In the genomic region with DNA sequence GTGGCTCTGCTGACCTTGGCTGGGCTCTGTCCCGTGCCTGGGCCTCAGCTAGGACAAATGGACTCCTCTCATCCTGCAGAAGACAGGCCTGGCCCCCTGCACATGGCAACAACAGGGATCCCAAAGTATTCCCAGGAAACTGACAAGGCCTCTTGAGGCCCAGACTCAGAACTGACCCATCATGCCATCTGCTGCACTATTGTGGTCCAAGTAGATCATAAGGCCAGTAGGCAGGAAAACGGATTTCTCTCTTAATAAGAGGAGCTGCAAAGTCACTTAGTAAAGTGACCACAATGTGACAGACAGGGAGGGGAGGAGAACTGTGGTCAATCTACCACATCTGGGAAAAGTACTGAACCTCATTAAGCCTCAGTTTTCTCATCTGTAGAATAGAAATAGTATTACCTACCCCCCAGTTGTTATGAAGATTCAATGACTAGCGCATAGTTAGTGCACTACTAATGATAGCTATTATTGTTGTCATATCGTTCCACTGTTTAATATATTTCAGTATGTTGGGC, we compare ENCODE assay signal across 25 cellular contexts.
DNase-seq lines count a peak whose midpoint lies in the region; ATAC-seq and TF ChIP-seq lines count a peak whose summit lies in the region.
"Had no signal": no experiment of that assay in that cellular context is flagged by ENCODE, and none has a peak within 500 bp of the region (broad histone marks: within the 10 kb centered on the region; RNA-seq: fewer than 3 reads in every experiment).

No MANE protein-coding gene starts in this region.

- H3K14ac ChIP-seq in IMR-90 (replicated peaks; ENCODE audit: low read depth, low read length) (no peak overlapping the region; the same call in 1 of the 2 replicates), neuronal stem cell (ENCODE audit: low read length) (no peak overlapping the region)

- H2BK5ac ChIP-seq in IMR-90 (ENCODE audit: low read depth, low read length, poor library complexity, severe bottlenecking) (no peak overlapping the region), neuronal stem cell (ENCODE audit: low read length) (no peak overlapping the region)

- no peak overlapping the region for H3K9ac ChIP-seq in IMR-90 (ENCODE audit: low read depth, low read length)
- H3K9ac ChIP-seq in neuronal stem cell (ENCODE audit: low read depth, low read length, poor library complexity), result no peak overlapping the region

- TF ChIP-seq RAD21 in IMR-90 (IDR thresholded peaks at IDR 0.05; ENCODE audit: low read length), result no peak

- H3K27ac ChIP-seq in IMR-90 (ENCODE audit: insufficient read depth, low read length) (no peak overlapping the region), adrenal gland (peak overlapping the region in 2 of 5 donors; percentile 75 to 93), neuronal stem cell (replicated peaks; ENCODE audit: low read length) (no peak overlapping the region)
- H3K27ac ChIP-seq: ovary, upper lobe of right lung had no signal

- peak overlapping the region; percentile 65 for H3K4ac ChIP-seq in IMR-90 (ENCODE audit: low read depth, low read length)
- no peak overlapping the region for H3K4ac ChIP-seq in neuronal stem cell (ENCODE audit: low read length)

- H2BK120ac ChIP-seq in IMR-90 (ENCODE audit: low read depth, low read length) (peak overlapping the region; percentile 28; the same call in 1 of the 2 replicates), neuronal stem cell (ENCODE audit: low read depth, low read length) (no peak overlapping the region)

- ATAC-seq in IMR-90 (ENCODE audit: low read depth) (no peak), HG03460 (IDR thresholded peaks at IDR 0.05; ENCODE audit: unreplicated experiment) (no peak)
- ATAC-seq: heart left ventricle, natural killer cell, PC-3, upper lobe of right lung had no signal

- peaks cover 14% of the 10 kb centered on the region for H3K4me1 ChIP-seq in IMR-90 (ENCODE audit: control insufficient read depth, insufficient read depth, low read length)
- H3K4me1 ChIP-seq in adrenal gland (replicated peaks in 1 of 2), result peaks cover 23 to 38% of the 10 kb centered on the region in 2 donors
- peaks cover 8 to 10% of the 10 kb centered on the region in 2 donors for H3K4me1 ChIP-seq in neuronal stem cell (ENCODE audit: control insufficient read depth in 2 of 2, insufficient read depth in 1 of 2, low read depth in 1 of 2, low read length in 2 of 2)
- H3K4me1 ChIP-seq: breast epithelium, upper lobe of right lung had no signal

- H2AFZ ChIP-seq in IMR-90 (replicated peaks; ENCODE audit: low read length, poor library complexity) (peak overlapping the region; percentile 0), neuronal stem cell (ENCODE audit: low read length) (no peak overlapping the region)

- H3K9me3 ChIP-seq in IMR-90 (ENCODE audit: control insufficient read depth, insufficient read depth, low read length) (no peaks in the 10 kb centered on the region), adrenal gland (replicated peaks in 1 of 3) (no peaks in the 10 kb centered on the region), neuronal stem cell (replicated peaks in 1 of 2; ENCODE audit: control insufficient read depth in 2 of 2, insufficient read depth in 1 of 2, low read depth in 1 of 2, low read length in 2 of 2) (no peaks in the 10 kb centered on the region)
- H3K9me3 ChIP-seq: breast epithelium, heart left ventricle, ovary, upper lobe of right lung had no signal

- TF ChIP-seq CTCF in IMR-90 (conservative IDR thresholded peaks at IDR 0.05; ENCODE audit: low read depth, low read length) (no peak), adrenal gland (IDR thresholded peaks at IDR 0.05) (no peak)

- TF ChIP-seq POLR2A in IMR-90 (IDR thresholded peaks at IDR 0.05; ENCODE audit: low read depth, low read length), result no peak
- no peak for TF ChIP-seq POLR2A in adrenal gland (IDR thresholded peaks at IDR 0.05)

- peak overlapping the region; percentile 90 for H2AK9ac ChIP-seq in IMR-90 (replicated peaks; ENCODE audit: low read depth, low read length, poor library complexity)

- H3K36me3 ChIP-seq in IMR-90 (ENCODE audit: control insufficient read depth, insufficient read depth, low read length) (no peaks in the 10 kb centered on the region), adrenal gland (replicated peaks in 1 of 2) (no peaks in the 10 kb centered on the region), neuronal stem cell (replicated peaks in 1 of 2; ENCODE audit: control insufficient read depth in 2 of 2, insufficient read depth in 2 of 2, low read length in 2 of 2) (no peaks in the 10 kb centered on the region)
- H3K36me3 ChIP-seq: breast epithelium, heart left ventricle, ovary, upper lobe of right lung had no signal

- dilution Hi-C loops in IMR-90 (cut with HindIII; ENCODE audit: low sequenced_read_pairs, unreplicated experiment), result no loop called here

- POLR2A ChIA-PET in IMR-90 (lab: Charles Lee; ENCODE audit: unreplicated experiment), result no interaction called here

- H3K56ac ChIP-seq in IMR-90 (ENCODE audit: extremely low read depth, insufficient read depth, low read length), result no peak overlapping the region

- H3K4me3 ChIP-seq in IMR-90 (ENCODE audit: insufficient read depth, low read depth, low read length) (no peak overlapping the region), adrenal gland (no peak overlapping the region), neuronal stem cell (ENCODE audit: low read length in 2 of 2) (no peak overlapping the region)
- H3K4me3 ChIP-seq: breast epithelium, heart left ventricle, ovary, upper lobe of right lung had no signal

- peaks cover 17% of the 10 kb centered on the region for H3K9me1 ChIP-seq in IMR-90 (ENCODE audit: insufficient read depth, low read length)

- H2BK12ac ChIP-seq in neuronal stem cell (ENCODE audit: low read length), result no peak overlapping the region

- intact Hi-C loops in IMR-90 (cut with micrococcal nuclease) (loop anchor here (5.0 kb wide), 1 partner anchor 85 kb away; no protein-coding TSS in a partner anchor), adrenal gland (cut with DNase I) (no loop called here)

- H4K91ac ChIP-seq in IMR-90 (ENCODE audit: insufficient read depth, low read depth, low read length) (peak overlapping the region; percentile 23; the same call in 1 of the 2 replicates), neuronal stem cell (ENCODE audit: low read depth, low read length, poor library complexity) (no peak overlapping the region)

- H4K20me1 ChIP-seq in IMR-90 (ENCODE audit: insufficient read depth, low read length), result no peaks in the 10 kb centered on the region

- peak overlapping the region; percentile 81 for H2AK5ac ChIP-seq in IMR-90 (ENCODE audit: low read depth, low read length)
- H2AK5ac ChIP-seq in neuronal stem cell (ENCODE audit: low read depth, low read length), result no peak overlapping the region

- CTCF ChIA-PET in IMR-90 (lab: Yijun Ruan, JAX), result no interaction called here

- H3K23ac ChIP-seq in IMR-90 (ENCODE audit: low read depth, low read length), result no peak overlapping the region
- H3K23ac ChIP-seq in neuronal stem cell (ENCODE audit: low read depth, low read length, poor library complexity), result no peak overlapping the region

- no peak overlapping the region; the same call in 1 of the 2 replicates for H3K18ac ChIP-seq in IMR-90 (ENCODE audit: low read depth, low read length)
- peak overlapping the region; percentile 11 for H3K18ac ChIP-seq in neuronal stem cell (ENCODE audit: low read length)

- no peak overlapping the region; the same call in 1 of the 2 replicates for H4K5ac ChIP-seq in IMR-90 (ENCODE audit: low read depth, low read length)

- H3K27me3 ChIP-seq in IMR-90 (ENCODE audit: control insufficient read depth, insufficient read depth, low read length) (no peaks in the 10 kb centered on the region), adrenal gland (no peaks in the 10 kb centered on the region), neuronal stem cell (ENCODE audit: control insufficient read depth in 3 of 3, insufficient read depth in 3 of 3, low read depth in 1 of 3, low read length in 3 of 3) (peaks cover 0 to 2% (median 0%) of the 10 kb centered on the region in 3 experiments)
- H3K27me3 ChIP-seq: breast epithelium, ovary, upper lobe of right lung had no signal

- WGBS in IMR-90 (ENCODE audit: extremely low coverage in 2 of 2, insufficient read length in 1 of 2), 2 experiments, result no CpG with 5 or more reads among the region's 4 CpGs
- WGBS in adrenal gland, 4 donors, result 73 to 76% (median 75%) methylated on average over 4 of the region's 4 CpGs
- WGBS in neuronal stem cell (ENCODE audit: extremely low coverage in 2 of 2, insufficient read length in 2 of 2, insufficient replicate concordance in 1 of 2), 2 donors, result no CpG with 5 or more reads among the region's 4 CpGs

- no peak overlapping the region for H3K4me2 ChIP-seq in IMR-90 (ENCODE audit: low read depth, low read length)
- no peak overlapping the region for H3K4me2 ChIP-seq in neuronal stem cell (ENCODE audit: insufficient read depth, low read length, poor library complexity, severe bottlenecking)

- BruUV-seq in IMR-90 (replicated peaks; lab: Mats Ljungman, UMichigan), result no TSS peak

- no peak overlapping the region for H2BK20ac ChIP-seq in IMR-90 (ENCODE audit: low read depth, low read length)

- peak overlapping the region; percentile 61 for H2BK15ac ChIP-seq in IMR-90 (ENCODE audit: low read depth, low read length)
- no peak overlapping the region for H2BK15ac ChIP-seq in neuronal stem cell (ENCODE audit: low read length)

- H4K8ac ChIP-seq in IMR-90 (ENCODE audit: low read depth in 2 of 2, low read length in 2 of 2) (no peak overlapping the region), neuronal stem cell (ENCODE audit: low read depth, low read length) (no peak overlapping the region)

- peak; percentile 87 for DNase-seq in G401 (ENCODE audit: low spot score)
- DNase-seq in IMR-90, result no peak
- DNase-seq in adrenal gland, result peak in 4 of 7 donors; percentile 24 to 50 (median 30)
- DNase-seq in neuronal stem cell (ENCODE audit: low spot score), result no peak
- DNase-seq in AG08396 (ENCODE audit: low spot score), result no peak
- DNase-seq in HuH-7 (ENCODE audit: low spot score), result no peak
- DNase-seq: activated CD4-positive, alpha-beta T cell treated with anti-CD3 and anti-CD28 coated beads, Interleukin-2, amount 50 U/mL, for 48 hours; activated CD8-positive, alpha-beta memory T cell treated with anti-CD3 and anti-CD28 coated beads, Interleukin-2, amount 50 U/mL, for 48 hours; activated gamma-delta T cell treated with Interleukin-2 at 50 U/mL for 16 hours; amniotic stem cell; effector CD8-positive, alpha-beta T cell; erythroblast; foreskin fibroblast; heart left ventricle; natural killer cell; NCI-H1092 treated with DMSO at 0.1 percent for 48 hours; NCI-H187 treated with DMSO at 0.1 percent for 48 hours; NCI-H2171 treated with DMSO at 0.1 percent for 48 hours; ovary; PC-3; Right ventricle myocardium superior; stimulated activated CD4-positive, alpha-beta T cell treated with anti-CD3 and anti-CD28 coated beads, Interleukin-2, amount 100 ng/mL, for 24 hours; upper lobe of right lung had no signal

- in situ Hi-C loops in G401 (cut with HindIII; ENCODE audit: low sequenced_read_pairs), result no loop called here
- in situ Hi-C loops in IMR-90 (cut with MboI; ENCODE audit: low sequenced_read_pairs), result no loop called here

- peaks cover 0 to 3% of the 10 kb centered on the region in 2 experiments; a peak in 1 of 4 replicates for H3K79me1 ChIP-seq in IMR-90 (ENCODE audit: low read depth in 1 of 2, low read length in 2 of 2)
- H3K79me1 ChIP-seq in neuronal stem cell (ENCODE audit: low read depth, low read length), result no peaks in the 10 kb centered on the region

Comparison
In these comparisons a context has a peak if more than half of its experiments do, and no peak if none do; other contexts are left out.
1. DNase-seq: peak in G401 (single experiment) and adrenal gland (4 of 7); none in IMR-90 (single experiment), neuronal stem cell (single experiment), AG08396 (single experiment) and HuH-7 (single experiment).